ENCODE assay signal across 22 cellular contexts in the genomic region with DNA sequence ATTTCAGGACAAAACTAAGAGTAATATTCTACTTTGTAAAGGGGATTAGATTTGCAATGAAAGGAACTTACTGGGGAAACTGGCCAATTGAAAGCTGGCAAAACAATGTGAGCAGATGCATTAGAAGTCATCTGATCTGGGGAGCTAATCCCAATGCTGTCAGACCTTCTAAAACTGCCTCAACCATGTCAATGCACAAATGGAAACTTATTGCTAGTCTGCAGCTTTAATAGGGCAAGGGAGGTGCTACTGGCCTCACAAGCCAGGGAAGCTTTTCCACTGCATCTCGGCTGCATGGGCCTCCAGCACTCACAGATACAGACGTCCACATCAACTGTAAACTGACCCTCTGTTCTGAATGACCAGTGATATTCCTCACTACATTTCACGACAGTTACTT.
DNase-seq lines count a peak whose midpoint lies in the region; ATAC-seq and TF ChIP-seq lines count a peak whose summit lies in the region.
"Had no signal": no experiment of that assay in that cellular context is flagged by ENCODE, and none has a peak within 500 bp of the region (broad histone marks: within the 10 kb centered on the region; RNA-seq: fewer than 3 reads in every experiment).

No MANE protein-coding gene starts in this region.

- peaks cover 28% of the 10 kb centered on the region for H3K4me1 ChIP-seq in SJCRH30
- H3K4me1 ChIP-seq in heart right ventricle = peaks cover 24 to 98% (median 74%) of the 10 kb centered on the region in 9 donors

- ATAC-seq in heart right ventricle = peak in 6 of 8 donors; percentile 19 to 54 (median 26)
- ATAC-seq in GM18861 (IDR thresholded peaks at IDR 0.05; ENCODE audit: unreplicated experiment) = no peak
- ATAC-seq in GM19328 (IDR thresholded peaks at IDR 0.05; ENCODE audit: unreplicated experiment) = no peak
- ATAC-seq: T-cell had no signal

- CTCF ChIA-PET in HEK293T (lab: Yijun Ruan, JAX) = no interaction called here

- TF ChIP-seq CTCF in heart right ventricle (IDR thresholded peaks at IDR 0.05) = no peak

- H3K4me3 ChIP-seq in SJCRH30 (no peak overlapping the region), heart right ventricle (no peak overlapping the region)
- H3K4me3 ChIP-seq: lung, thyroid gland had no signal

- intact Hi-C loops in heart right ventricle (cut with DNase I) = loop anchor here in 1 of 10 donors (5.0 kb wide), 1 partner anchor 37 kb away; no protein-coding TSS in a partner anchor

- H3K9me3 ChIP-seq in SJCRH30 (replicated peaks) = no peaks in the 10 kb centered on the region
- no peaks in the 10 kb centered on the region for H3K9me3 ChIP-seq in heart right ventricle
- H3K9me3 ChIP-seq: thyroid gland had no signal

- H3K27me3 ChIP-seq in SJCRH30 (no peaks in the 10 kb centered on the region), heart right ventricle (no peaks in the 10 kb centered on the region)
- H3K27me3 ChIP-seq: thyroid gland had no signal

- H3K36me3 ChIP-seq in SJCRH30 = no peaks in the 10 kb centered on the region
- H3K36me3 ChIP-seq in heart right ventricle = no peaks in the 10 kb centered on the region
- H3K36me3 ChIP-seq: thyroid gland had no signal

- WGBS in heart right ventricle, 2 donors = 40 to 43% methylated on average over 3 of the region's 3 CpGs

- no peak overlapping the region for H3K27ac ChIP-seq in SJCRH30
- H3K27ac ChIP-seq in heart right ventricle = peak overlapping the region in 5 of 10 donors; percentile 15 to 92 (median 48)
- H3K27ac ChIP-seq: thyroid gland had no signal

- DNase-seq in HEK293T (ENCODE audit: extremely low spot score) = peak; percentile 12
- DNase-seq in SJCRH30 = peak; percentile 24 to 79
- peak in 1 of 2 donors; percentile 23 for DNase-seq in heart right ventricle
- peak; percentile 29 for DNase-seq in putamen (ENCODE audit: low spot score)
- DNase-seq in NCI-H1436 (lab: John Stamatoyannopoulos, UW) = no peak
- DNase-seq: activated naive CD4-positive, alpha-beta T cell treated with anti-CD3 and anti-CD28 coated beads, Interleukin-2, amount 10 ng/mL, durations not matched to agents 7 days and 5 days; CD4-positive, alpha-beta memory T cell; central memory CD4-positive, alpha-beta T cell; DMS79; foreskin melanocyte; NCI-H1105; NCI-H2171; NCI-H774; OCI-M1; SHP77; stimulated activated CD4-positive, alpha-beta T cell treated with anti-CD3 and anti-CD28 coated beads, Interleukin-2, amount 100 ng/mL, for 48 hours; stimulated activated naive CD4-positive, alpha-beta T cell treated with Interleukin-2 at 50 U/mL for 16 hours; T-cell; thyroid gland had no signal

- POLR2A ChIA-PET in HEK293T (lab: Yijun Ruan, JAX) = no interaction called here

TF ChIP-seq in HEK293T, 16 proteins besides CTCF, POLR2A, EP300 and RAD21:
- no peak for TF ChIP-seq FOXK2 (IDR thresholded peaks at IDR 0.05)
- TF ChIP-seq BHLHE40 (IDR thresholded peaks at IDR 0.05; ENCODE audit: borderline replicate concordance) = no peak
- TF ChIP-seq, protein P1, sequence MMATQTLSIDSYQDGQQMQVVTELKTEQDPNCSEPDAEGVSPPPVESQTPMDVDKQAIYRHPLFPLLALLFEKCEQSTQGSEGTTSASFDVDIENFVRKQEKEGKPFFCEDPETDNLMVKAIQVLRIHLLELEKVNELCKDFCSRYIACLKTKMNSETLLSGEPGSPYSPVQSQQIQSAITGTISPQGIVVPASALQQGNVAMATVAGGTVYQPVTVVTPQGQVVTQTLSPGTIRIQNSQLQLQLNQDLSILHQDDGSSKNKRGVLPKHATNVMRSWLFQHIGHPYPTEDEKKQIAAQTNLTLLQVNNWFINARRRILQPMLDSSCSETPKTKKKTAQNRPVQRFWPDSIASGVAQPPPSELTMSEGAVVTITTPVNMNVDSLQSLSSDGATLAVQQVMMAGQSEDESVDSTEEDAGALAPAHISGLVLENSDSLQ (IDR thresholded peaks at IDR 0.05) = no peak
- TF ChIP-seq L3MBTL2 (conservative IDR thresholded peaks at IDR 0.05) = no peak
- TF ChIP-seq SUZ12 (IDR thresholded peaks at IDR 0.05) = no peak
- no peak for TF ChIP-seq HDGF (IDR thresholded peaks at IDR 0.05; ENCODE audit: borderline replicate concordance)
- no peak for TF ChIP-seq ELF4 (IDR thresholded peaks at IDR 0.05)
- TF ChIP-seq NFRKB (IDR thresholded peaks at IDR 0.05) = no peak
- TF ChIP-seq TARDBP (IDR thresholded peaks at IDR 0.05) = no peak
- TF ChIP-seq ZNF384 (IDR thresholded peaks at IDR 0.05) = no peak
- no peak for TF ChIP-seq LEF1 (IDR thresholded peaks at IDR 0.05; ENCODE audit: borderline replicate concordance)

Comparison
In these comparisons a context has a peak if more than half of its experiments do, and no peak if none do; other contexts are left out.
1. ATAC-seq: peak in heart right ventricle (6 of 8); none in GM18861 (single experiment) and GM19328 (single experiment).